Comparison of ENCODE assay signal across 8 cellular contexts in genomic region chr15:75843618-75844610, GRCh38. TPM values are rescaled to one million over a fixed set of nuclear protein-coding genes. Genes with fewer than 3 reads are reported as not detected.
DNase-seq lines count a peak whose midpoint lies in the region; ATAC-seq, FAIRE-seq and TF ChIP-seq lines count a peak whose summit lies in the region.

No MANE protein-coding gene starts in this region.

- TF ChIP-seq CTCF in A549 (IDR thresholded peaks at IDR 0.05) = no peak; the same call in 2 of the 3 replicates

- CTCF ChIA-PET in A549 (lab: Yijun Ruan, JAX) = interaction anchor here (0.6 to 4.1 kb wide), 12 partner anchors 10 to 335 kb away, joined by 3 to 18 read pairs (median 3); partner anchors contain the start of gene FBXO22

- no peak for TF ChIP-seq RAD21 in A549 (conservative IDR thresholded peaks at IDR 0.05 in 1 of 2, IDR thresholded peaks at IDR 0.05 in 1 of 2)

- no peak for FAIRE-seq in A549 (lab: Jason Lieb, UNC)

- peaks cover 26% of the 10 kb centered on the region for H3K36me3 Mint-ChIP-seq in activated T-cell treated with anti-CD3 and anti-CD28 coated beads, Interleukin-2, amount 50 U/mL, for 24 hours (ENCODE audit: low read depth)

- TF ChIP-seq POLR2A in A549 (IDR thresholded peaks at IDR 0.05; ENCODE audit: low read length) (peak; percentile 60), erythroblast (IDR thresholded peaks at IDR 0.05; ENCODE audit: low read length) (peak; percentile 61)

- TF ChIP-seq EP300 in A549 (IDR thresholded peaks at IDR 0.05) = no peak

- 7% methylated on average over 40 of the region's 87 CpGs for WGBS in A549 (ENCODE audit: missing lambda C conversion rate)

- peaks cover 21% of the 10 kb centered on the region for H3K4me1 ChIP-seq in A549

- peak overlapping the region; percentile 88 to 92 for H3K27ac ChIP-seq in A549

- DNase-seq in A549 (ENCODE audit: low read depth in 1 of 2, low spot score in 1 of 2) (peak; percentile 70 to 79), NOMO-1 treated with dmso at 0.1 percent for 144 hours (lab: John Stamatoyannopoulos, UW; ENCODE audit: unreplicated experiment) (peak; percentile 54), erythroblast (lab: John Stamatoyannopoulos, UW) (peak; percentile 80 to 83), mucosa of gallbladder (ENCODE audit: low spot score) (peak; percentile 35)
- peak; percentile 79 for DNase-seq in activated T-cell treated with anti-CD3 and anti-CD28 coated beads, Interleukin-2, amount 50 U/mL, for 24 hours
- DNase-seq in stimulated activated CD8-positive, alpha-beta memory T cell treated with anti-CD3 and anti-CD28 coated beads, Interleukin-7, amount 100 ng/mL, for 48 hours (ENCODE audit: extremely low read depth in 1 of 2, low read depth in 1 of 2) = peak; percentile 14 to 16

- H3K4me3 ChIP-seq in A549 = peak overlapping the region; percentile 66

- peaks cover 50% of the 10 kb centered on the region for H3K4me1 Mint-ChIP-seq in activated T-cell treated with anti-CD3 and anti-CD28 coated beads, Interleukin-2, amount 50 U/mL, for 24 hours (ENCODE audit: low read depth)

- H3K27ac Mint-ChIP-seq in activated T-cell treated with anti-CD3 and anti-CD28 coated beads, Interleukin-2, amount 50 U/mL, for 24 hours = peak overlapping the region; percentile 85

- no peaks in the 10 kb centered on the region for H3K9me3 Mint-ChIP-seq in activated T-cell treated with anti-CD3 and anti-CD28 coated beads, Interleukin-2, amount 50 U/mL, for 24 hours

- peaks cover 13% of the 10 kb centered on the region for H3K27me3 Mint-ChIP-seq in activated T-cell treated with anti-CD3 and anti-CD28 coated beads, Interleukin-2, amount 50 U/mL, for 24 hours

- POLR2A ChIA-PET in A549 (lab: Yijun Ruan, JAX) = interaction anchor here (0.6 to 3.4 kb wide), 15 partner anchors 9 to 886 kb away, joined by 3 to 19 read pairs (median 4); partner anchors contain the start of genes FBXO22, ISL2 and SIN3A

- ATAC-seq in A549 (peak; percentile 74 to 84), GM18868 (IDR thresholded peaks at IDR 0.05; ENCODE audit: unreplicated experiment) (peak; percentile 49), HG03139 (IDR thresholded peaks at IDR 0.05; ENCODE audit: unreplicated experiment) (peak; percentile 32)

- H3K4me2 ChIP-seq in A549 = peak overlapping the region; percentile 81

- H3K9me3 ChIP-seq in A549 = no peaks in the 10 kb centered on the region

- H3K4me3 Mint-ChIP-seq in activated T-cell treated with anti-CD3 and anti-CD28 coated beads, Interleukin-2, amount 50 U/mL, for 24 hours = peak overlapping the region; percentile 85

TF ChIP-seq in A549, 52 proteins besides CTCF, POLR2A, EP300 and RAD21 (continues in another document):
- TF ChIP-seq MAFK (IDR thresholded peaks at IDR 0.05; ENCODE audit: partially characterized antibody) (no peak), EHF (CRISPR knock-in tag; IDR thresholded peaks at IDR 0.05) (no peak), CBX8 (IDR thresholded peaks at IDR 0.05) (no peak), ZFP36 (IDR thresholded peaks at IDR 0.05; ENCODE audit: borderline replicate concordance, partially characterized antibody) (no peak), KDM5A (IDR thresholded peaks at IDR 0.05) (no peak), HOXB5 (CRISPR knock-in tag; IDR thresholded peaks at IDR 0.05) (no peak), BHLHE40 (IDR thresholded peaks at IDR 0.05; ENCODE audit: low read depth, low read length) (no peak), MAX (IDR thresholded peaks at IDR 0.05) (peak; percentile 7; the same call in 1 of the 2 replicates), JUN (IDR thresholded peaks at IDR 0.05) (peak in 1 of 2 experiments; percentile 64; a peak in 2 of 5 replicates), CHD2 (IDR thresholded peaks at IDR 0.05; ENCODE audit: low read length, partially characterized antibody) (peak; percentile 23), CEBPB (IDR thresholded peaks at IDR 0.05) (no peak), E2F6 (IDR thresholded peaks at IDR 0.05; ENCODE audit: borderline replicate concordance, low read depth) (peak; percentile 13; the same call in 1 of the 2 replicates), BCL3 (IDR thresholded peaks at IDR 0.05) (no peak; the same call in 2 of the 3 replicates), FOSL2 (IDR thresholded peaks at IDR 0.05) (no peak), FOSL2 (CRISPR knock-in tag; IDR thresholded peaks at IDR 0.05) (no peak), HDAC2 (IDR thresholded peaks at IDR 0.05) (no peak), GATA3 (IDR thresholded peaks at IDR 0.05; ENCODE audit: borderline replicate concordance) (0 out of 2 replicates have a peak, but pooled peaks have one; percentile 9), PBX3 (IDR thresholded peaks at IDR 0.05) (no peak), TP53 (CRISPR knock-in tag; IDR thresholded peaks at IDR 0.05) (peak; percentile 39; the same call in 1 of the 2 replicates), FOSB (CRISPR knock-in tag; IDR thresholded peaks at IDR 0.05) (no peak), KDM1A (IDR thresholded peaks at IDR 0.05; ENCODE audit: low read depth) (no peak), FOXS1 (CRISPR knock-in tag; IDR thresholded peaks at IDR 0.05) (no peak)
- TF ChIP-seq, protein P1, sequence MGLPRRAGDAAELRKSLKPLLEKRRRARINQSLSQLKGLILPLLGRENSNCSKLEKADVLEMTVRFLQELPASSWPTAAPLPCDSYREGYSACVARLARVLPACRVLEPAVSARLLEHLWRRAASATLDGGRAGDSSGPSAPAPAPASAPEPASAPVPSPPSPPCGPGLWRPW (IDR thresholded peaks at IDR 0.05) = no peak
- TF ChIP-seq, protein P2, sequence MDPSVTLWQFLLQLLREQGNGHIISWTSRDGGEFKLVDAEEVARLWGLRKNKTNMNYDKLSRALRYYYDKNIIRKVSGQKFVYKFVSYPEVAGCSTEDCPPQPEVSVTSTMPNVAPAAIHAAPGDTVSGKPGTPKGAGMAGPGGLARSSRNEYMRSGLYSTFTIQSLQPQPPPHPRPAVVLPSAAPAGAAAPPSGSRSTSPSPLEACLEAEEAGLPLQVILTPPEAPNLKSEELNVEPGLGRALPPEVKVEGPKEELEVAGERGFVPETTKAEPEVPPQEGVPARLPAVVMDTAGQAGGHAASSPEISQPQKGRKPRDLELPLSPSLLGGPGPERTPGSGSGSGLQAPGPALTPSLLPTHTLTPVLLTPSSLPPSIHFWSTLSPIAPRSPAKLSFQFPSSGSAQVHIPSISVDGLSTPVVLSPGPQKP (IDR thresholded peaks at IDR 0.05; ENCODE audit: low read depth, low read length) = no peak

RNA-seq across cellular contexts. Expression of gene UBE2Q2, which starts 0.7 kb away (rescaled TPM):
- polyA plus RNA-seq in A549 (2011; rRNA removed) (41.2 and 50.6 TPM in 2 replicates), A549 (2017; fragmentation: RNase III; extraction: RNeasy Plus Mini Kit Qiagen cat#74134 plus additional on column Dnase treatment) (36.0 to 40.1 TPM (median 36.5 TPM) in 3 replicates)
- 15.2 and 18.2 TPM in 2 replicates for polyA plus RNA-seq in A549 (2012; cell fraction: cytosol; rRNA removed)
- 11.9 and 16.6 TPM in 2 replicates for polyA plus RNA-seq in A549 (2012; cell fraction: nucleus; rRNA removed)
- 8.3 and 14.3 TPM in 2 replicates for polyA minus RNA-seq in A549 (2011; rRNA and poly(A)+ RNA removed)
- 33.7 TPM for total RNA-seq in mucosa of gallbladder

RNA-seq across cellular contexts. Expression of gene FBXO22, which starts 59.8 kb away (rescaled TPM):
- polyA plus RNA-seq in A549 (2011; rRNA removed) (123 and 133 TPM in 2 replicates), A549 (2017; fragmentation: RNase III; extraction: RNeasy Plus Mini Kit Qiagen cat#74134 plus additional on column Dnase treatment) (74.6 to 76.2 TPM (median 75.1 TPM) in 3 replicates)
- polyA plus RNA-seq in A549 (2012; cell fraction: cytosol; rRNA removed) = 53.2 and 59.2 TPM in 2 replicates
- polyA plus RNA-seq in A549 (2012; cell fraction: nucleus; rRNA removed) = 30.1 and 32.7 TPM in 2 replicates
- polyA minus RNA-seq in A549 (2011; rRNA and poly(A)+ RNA removed) = 81.7 and 82.0 TPM in 2 replicates
- 29.1 TPM for total RNA-seq in mucosa of gallbladder

Comparison
In these comparisons a context has a peak if more than half of its experiments do, and no peak if none do; other contexts are left out.
1. Peak in every context shown above with its lines: DNase-seq, ATAC-seq, H3K4me3 ChIP-seq and H3K27ac ChIP-seq.
2. DNase-seq: peak in every context shown above with its lines; median percentile 82 in erythroblast; 79 in activated T-cell treated with anti-CD3 and anti-CD28 coated beads, Interleukin-2, amount 50 U/mL, for 24 hours; 74 in A549; 54 in NOMO-1 treated with dmso at 0.1 percent for 144 hours; 35 in mucosa of gallbladder; 15 in stimulated activated CD8-positive, alpha-beta memory T cell treated with anti-CD3 and anti-CD28 coated beads, Interleukin-7, amount 100 ng/mL, for 48 hours.